Comparison of ENCODE assay signal across 8 cellular contexts in the genomic region with DNA sequence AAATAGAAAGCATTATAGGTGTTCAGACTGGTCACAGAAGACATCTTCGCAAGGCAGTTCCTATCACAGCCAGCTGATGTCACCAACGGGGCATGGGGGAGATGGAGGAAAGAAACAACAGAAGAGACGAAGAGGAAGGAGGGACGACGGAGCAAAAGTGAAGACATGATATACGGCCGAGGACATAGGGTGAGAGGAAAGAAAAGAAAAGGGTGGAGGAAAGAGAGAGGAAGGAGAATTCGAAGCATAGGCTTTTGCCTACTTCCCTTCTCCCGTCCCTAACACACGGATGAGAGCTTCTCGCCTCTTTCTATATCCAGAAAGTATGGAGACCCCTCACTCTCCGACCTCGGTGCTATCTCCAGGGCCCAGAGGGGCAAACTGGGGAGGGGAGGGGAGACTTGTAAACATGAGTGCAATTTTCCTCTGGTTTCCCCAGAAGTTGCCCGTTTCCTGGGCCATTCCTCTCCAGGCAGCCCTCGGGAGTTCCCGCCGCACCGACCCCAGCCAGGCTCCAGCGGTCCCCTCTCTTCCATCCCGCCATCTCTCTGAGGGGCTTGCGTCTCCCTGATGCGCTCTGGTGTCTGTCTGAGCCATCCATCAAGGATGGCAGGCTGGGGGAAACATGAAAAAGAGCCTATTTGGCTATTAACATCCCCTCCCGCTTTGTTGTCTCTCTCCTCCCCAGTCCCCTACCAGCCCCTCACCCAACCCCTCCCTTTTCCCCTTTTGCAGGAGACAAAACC. TPM values are rescaled to one million over a fixed set of nuclear protein-coding genes. Genes with fewer than 3 reads are reported as not detected.
DNase-seq lines count a peak whose midpoint lies in the region; ATAC-seq and TF ChIP-seq lines count a peak whose summit lies in the region.

No MANE protein-coding gene starts in this region.

- intact Hi-C loops in adrenal gland (cut with DNase I) = loop anchor here in 1 of 2 donors (10.0 kb wide), 1 partner anchor 57 kb away; a partner anchor contains a TSS

- H3K4me1 ChIP-seq in RWPE2 (ENCODE audit: insufficient read depth, poor library complexity, severe bottlenecking) (no peaks in the 10 kb centered on the region), adrenal gland (replicated peaks in 1 of 2) (peaks cover 4 to 6% of the 10 kb centered on the region in 2 donors)

- H3K27me3 ChIP-seq in RWPE2 (ENCODE audit: insufficient read depth, poor library complexity, severe bottlenecking) = no peaks in the 10 kb centered on the region
- H3K27me3 ChIP-seq in adrenal gland = peaks cover 3% of the 10 kb centered on the region

- TF ChIP-seq CTCF in RWPE2 (IDR thresholded peaks at IDR 0.05; ENCODE audit: poor library complexity, severe bottlenecking) (peak; percentile 46), adrenal gland (IDR thresholded peaks at IDR 0.05) (peak; percentile 11 to 45 (median 34))

- H3K4me3 ChIP-seq in RWPE2 (ENCODE audit: severe bottlenecking) (no peak overlapping the region), adrenal gland (peak overlapping the region in 1 of 4 donors; percentile 38)

- 6 to 17% (median 9%) methylated on average over 21 to 23 of the region's 23 CpGs for WGBS in adrenal gland, 4 donors

- no peak for TF ChIP-seq POLR2A in adrenal gland (IDR thresholded peaks at IDR 0.05)

- no peak overlapping the region for H3K27ac ChIP-seq in RWPE2 (ENCODE audit: poor library complexity, severe bottlenecking)
- H3K27ac ChIP-seq in adrenal gland = peak overlapping the region in 1 of 5 donors; percentile 60

- H3K9me3 ChIP-seq in RWPE2 (ENCODE audit: severe bottlenecking) = no peaks in the 10 kb centered on the region
- H3K9me3 ChIP-seq in adrenal gland (replicated peaks in 1 of 3) = no peaks in the 10 kb centered on the region

- ATAC-seq in RWPE2 (ENCODE audit: low read depth) (0 out of 3 replicates have a peak, but pooled peaks have one; percentile 37), GM18907 (IDR thresholded peaks at IDR 0.05; ENCODE audit: unreplicated experiment) (no peak)

- DNase-seq in DMS79 (lab: John Stamatoyannopoulos, UW) = peak; percentile 38
- peak; percentile 75 to 87 for DNase-seq in Kasumi-1 (lab: John Stamatoyannopoulos, UW)
- DNase-seq in RWPE2 (ENCODE audit: low spot score) = no peak
- DNase-seq in adrenal gland = peak in 3 of 7 donors; percentile 43 to 76 (median 47)
- peak; percentile 87 for DNase-seq in islet precursor cell
- DNase-seq in stimulated activated CD4-positive, alpha-beta T cell treated with anti-CD3 and anti-CD28 coated beads, Interleukin-4, amount 100 ng/mL, for 24 hours = peak; percentile 56
- no peak for DNase-seq in GF-D8 (lab: John Stamatoyannopoulos, UW)

- H3K36me3 ChIP-seq in RWPE2 (ENCODE audit: low read depth) (no peaks in the 10 kb centered on the region), adrenal gland (replicated peaks in 1 of 2) (no peaks in the 10 kb centered on the region)

RNA-seq across cellular contexts. Expression of a gene that starts 26.0 kb away (rescaled TPM):
- 10 to 100 TPM; 30.8 to 60.1 (median 42.4) TPM for total RNA-seq in adrenal gland
- 10 to 100 TPM; 33.4 to 53.6 (median 47.9) TPM for polyA plus RNA-seq in adrenal gland

RNA-seq across cellular contexts. Expression of a gene that starts 36.6 kb away (rescaled TPM):
- total RNA-seq in adrenal gland = 100 to 1,000 TPM; 150 to 432 (median 283) TPM
- polyA plus RNA-seq in adrenal gland = 100 to 1,000 TPM in 2 of 3 donors, 10 to 100 TPM in 1; 77.9 to 403 (median 164) TPM

RNA-seq across cellular contexts. Expression of a gene that starts 40.7 kb away (rescaled TPM):
- total RNA-seq in adrenal gland = 100 to 1,000 TPM in 5 of 8 donors, 10 to 100 TPM in 3; 42.8 to 200 (median 111) TPM
- 100 to 1,000 TPM in 2 of 3 donors, 10 to 100 TPM in 1; 76.1 to 733 (median 478) TPM for polyA plus RNA-seq in adrenal gland

RNA-seq across cellular contexts. Expression of a gene that starts 53.9 kb away (rescaled TPM):
- under 1 TPM in 1 of 8 donors, not detected in 7; 0.19 TPM for total RNA-seq in adrenal gland
- polyA plus RNA-seq in adrenal gland = under 1 TPM in 2 of 3 donors, not detected in 1; 0.03 to 0.24 TPM

Comparison
In these comparisons a context has a peak if more than half of its experiments do, and no peak if none do; other contexts are left out.
1. DNase-seq: peak in DMS79 (single experiment), Kasumi-1 (2 of 2), islet precursor cell (single experiment) and stimulated activated CD4-positive, alpha-beta T cell treated with anti-CD3 and anti-CD28 coated beads, Interleukin-4, amount 100 ng/mL, for 24 hours (single experiment); none in RWPE2 (single experiment) and GF-D8 (single experiment).